ENCODE assay signal across 8 cellular contexts in genomic region chr2:28956415-28956826, GRCh38. TPM values are rescaled to one million over a fixed set of nuclear protein-coding genes. Genes with fewer than 3 reads are reported as not detected.
A peak's percentile ranks its signal among the peaks of the same experiment; 100 is the strongest.
DNase-seq lines count a peak whose midpoint lies in the region; ATAC-seq lines count a peak whose summit lies in the region.

No MANE protein-coding gene starts in this region.

- H3K4me3 Mint-ChIP-seq in CD4-positive, alpha-beta memory T cell, result peak overlapping the region in 1 of 8 donors; percentile 68
- H3K4me3 Mint-ChIP-seq in activated naive CD8-positive, alpha-beta T cell treated with anti-CD3 and anti-CD28 coated beads for 36 hours, result peak overlapping the region; percentile 64
- H3K4me3 Mint-ChIP-seq in stimulated activated naive CD8-positive, alpha-beta T cell treated with anti-CD3 and anti-CD28 coated beads, Interleukin-15, amount 100 ng/mL, for 72 hours, result peak overlapping the region in 1 of 2 donors; percentile 77

- POLR2A ChIA-PET in CD4-positive, alpha-beta memory T cell (lab: Charles Lee; ENCODE audit: partially characterized antibody), result interaction anchor here (0.6 to 1.4 kb wide), 2 partner anchors 59 to 964 kb away, joined by 3 read pairs; no protein-coding TSS in a partner anchor

- H3K9me3 ChIP-seq in CD4-positive, alpha-beta memory T cell (ENCODE audit: control insufficient read depth in 1 of 2, low read length in 2 of 2), result no peaks in the 10 kb centered on the region
- no peaks in the 10 kb centered on the region for H3K9me3 ChIP-seq in HUES64 (ENCODE audit: insufficient read depth, low read depth, low read length)

- intact Hi-C loops in CD4-positive, alpha-beta memory T cell (cut with micrococcal nuclease), result loop anchor here (5.0 to 10.0 kb wide), 2 partner anchors 134 to 392 kb away; no protein-coding TSS in a partner anchor

- ATAC-seq in stimulated activated naive CD8-positive, alpha-beta T cell treated with anti-CD3 and anti-CD28 coated beads, Interleukin-15, amount 100 ng/mL, for 72 hours, result peak; percentile 74
- ATAC-seq in HG02678 (IDR thresholded peaks at IDR 0.05; ENCODE audit: unreplicated experiment), result no peak

- no peak overlapping the region for H3K4me3 ChIP-seq in CD4-positive, alpha-beta memory T cell (ENCODE audit: low read length in 2 of 2)
- peak overlapping the region; percentile 37 for H3K4me3 ChIP-seq in HUES64 (ENCODE audit: low read length)

- no peak overlapping the region for H3K27ac ChIP-seq in CD4-positive, alpha-beta memory T cell (ENCODE audit: low read depth, low read length)
- H3K27ac ChIP-seq in HUES64 (ENCODE audit: low read depth, low read length), result no peak overlapping the region

- no peak overlapping the region for H3K27ac Mint-ChIP-seq in CD4-positive, alpha-beta memory T cell
- H3K27ac Mint-ChIP-seq in activated naive CD8-positive, alpha-beta T cell treated with anti-CD3 and anti-CD28 coated beads for 36 hours, result no peak overlapping the region
- H3K27ac Mint-ChIP-seq in stimulated activated naive CD8-positive, alpha-beta T cell treated with anti-CD3 and anti-CD28 coated beads, Interleukin-15, amount 100 ng/mL, for 72 hours, result peak overlapping the region in 1 of 2 donors; percentile 19

- H3K4me1 Mint-ChIP-seq in CD4-positive, alpha-beta memory T cell, result peaks cover 2 to 10% (median 7%) of the 10 kb centered on the region in 4 donors
- H3K4me1 Mint-ChIP-seq in activated naive CD8-positive, alpha-beta T cell treated with anti-CD3 and anti-CD28 coated beads for 36 hours, result peaks cover 18% of the 10 kb centered on the region
- peaks cover 5% of the 10 kb centered on the region for H3K4me1 Mint-ChIP-seq in stimulated activated naive CD8-positive, alpha-beta T cell treated with anti-CD3 and anti-CD28 coated beads, Interleukin-15, amount 100 ng/mL, for 72 hours

- peak in 4 of 5 donors; percentile 13 to 27 (median 22) for DNase-seq in CD4-positive, alpha-beta memory T cell
- DNase-seq in activated naive CD8-positive, alpha-beta T cell treated with anti-CD3 and anti-CD28 coated beads for 36 hours, result peak; percentile 57
- DNase-seq in islet precursor cell (peak; percentile 83), NCI-H187 treated with DMSO at 0.1 percent for 48 hours (lab: John Stamatoyannopoulos, UW) (no peak), HK-2 (ENCODE audit: unreplicated experiment) (no peak)
- DNase-seq in stimulated activated naive CD8-positive, alpha-beta T cell treated with anti-CD3 and anti-CD28 coated beads, Interleukin-15, amount 100 ng/mL, for 72 hours, result peak; percentile 33 to 48

- H3K36me3 ChIP-seq in CD4-positive, alpha-beta memory T cell (ENCODE audit: insufficient read depth, low read length), result no peaks in the 10 kb centered on the region
- H3K36me3 ChIP-seq in HUES64 (ENCODE audit: insufficient read depth, low read length), result no peaks in the 10 kb centered on the region

- CTCF ChIA-PET in CD4-positive, alpha-beta memory T cell (lab: Charles Lee; ENCODE audit: partially characterized antibody), result interaction anchor here (0.7 to 2.3 kb wide), 13 partner anchors 9 to 229 kb away, joined by 3 to 10 read pairs (median 4); no protein-coding TSS in a partner anchor

- no peaks in the 10 kb centered on the region for H3K9me3 Mint-ChIP-seq in CD4-positive, alpha-beta memory T cell
- no peaks in the 10 kb centered on the region for H3K9me3 Mint-ChIP-seq in activated naive CD8-positive, alpha-beta T cell treated with anti-CD3 and anti-CD28 coated beads for 36 hours
- no peaks in the 10 kb centered on the region for H3K9me3 Mint-ChIP-seq in stimulated activated naive CD8-positive, alpha-beta T cell treated with anti-CD3 and anti-CD28 coated beads, Interleukin-15, amount 100 ng/mL, for 72 hours

- H3K27me3 ChIP-seq in CD4-positive, alpha-beta memory T cell (ENCODE audit: insufficient read depth, low read length), result no peaks in the 10 kb centered on the region
- no peaks in the 10 kb centered on the region for H3K27me3 ChIP-seq in HUES64 (ENCODE audit: insufficient read depth, low read length)

- H3K36me3 Mint-ChIP-seq in CD4-positive, alpha-beta memory T cell, result no peaks in the 10 kb centered on the region
- no peaks in the 10 kb centered on the region for H3K36me3 Mint-ChIP-seq in activated naive CD8-positive, alpha-beta T cell treated with anti-CD3 and anti-CD28 coated beads for 36 hours

- H3K9ac ChIP-seq in HUES64 (ENCODE audit: low read depth, low read length), result 0 out of 2 replicates have a peak overlapping the region, but pooled peaks have one; percentile 13

- H3K27me3 Mint-ChIP-seq in CD4-positive, alpha-beta memory T cell, result no peaks in the 10 kb centered on the region
- no peaks in the 10 kb centered on the region for H3K27me3 Mint-ChIP-seq in activated naive CD8-positive, alpha-beta T cell treated with anti-CD3 and anti-CD28 coated beads for 36 hours
- no peaks in the 10 kb centered on the region for H3K27me3 Mint-ChIP-seq in stimulated activated naive CD8-positive, alpha-beta T cell treated with anti-CD3 and anti-CD28 coated beads, Interleukin-15, amount 100 ng/mL, for 72 hours

- 37% methylated on average over 11 of the region's 11 CpGs for WGBS in HUES64

- H3K4me1 ChIP-seq in CD4-positive, alpha-beta memory T cell (ENCODE audit: insufficient read depth, low read length), result peaks cover 10% of the 10 kb centered on the region
- peaks cover 23% of the 10 kb centered on the region for H3K4me1 ChIP-seq in HUES64 (ENCODE audit: insufficient read depth, low read length)

RNA-seq across cellular contexts. Expression of gene TOGARAM2, which starts 24.7 kb away (rescaled TPM):
- total RNA-seq in CD4-positive, alpha-beta memory T cell, result 1 to 10 TPM; 1.8 to 2.7 TPM
- 1 to 10 TPM in 1 of 2 donors, under 1 TPM in 1; 0.46 to 1.6 TPM for polyA plus RNA-seq in CD4-positive, alpha-beta memory T cell
- polyA plus RNA-seq in HUES64 (2013, experiment 1 of 2), result 0.30 TPM
- under 0.01 TPM for polyA plus RNA-seq in HUES64 (2013, experiment 2 of 2)
- 1 to 10 TPM; 1.9 to 2.0 TPM for total RNA-seq in activated naive CD8-positive, alpha-beta T cell treated with anti-CD3 and anti-CD28 coated beads for 36 hours

Comparison
In these comparisons a context has a peak if more than half of its experiments do, and no peak if none do; other contexts are left out.
1. DNase-seq: peak in CD4-positive, alpha-beta memory T cell (4 of 5), activated naive CD8-positive, alpha-beta T cell treated with anti-CD3 and anti-CD28 coated beads for 36 hours (single experiment), islet precursor cell (single experiment) and stimulated activated naive CD8-positive, alpha-beta T cell treated with anti-CD3 and anti-CD28 coated beads, Interleukin-15, amount 100 ng/mL, for 72 hours (2 of 2); none in NCI-H187 treated with DMSO at 0.1 percent for 48 hours (single experiment) and HK-2 (single experiment).